Comparison of ENCODE assay signal across 1 cellular context in the genomic region with DNA sequence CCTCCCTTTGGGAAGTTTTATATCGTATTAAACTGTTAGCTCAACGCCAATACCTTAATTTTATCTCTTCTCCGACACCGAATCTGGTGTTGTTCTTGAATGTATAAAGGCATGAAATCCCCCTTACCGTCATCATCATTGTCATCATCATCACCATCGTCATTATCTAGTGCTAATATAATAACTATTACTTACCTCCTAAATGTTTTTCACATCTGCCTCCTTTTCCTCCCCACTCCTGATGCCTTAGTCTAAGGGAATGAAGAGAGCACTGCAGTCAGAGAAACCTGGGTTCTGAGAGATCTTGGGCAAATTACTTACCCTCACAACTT.
TF ChIP-seq lines count a peak whose summit lies in the region.

No MANE protein-coding gene starts in this region.

TF ChIP-seq in HEK293, 187 proteins besides CTCF, POLR2A, EP300 and RAD21 (continued from another document):
- TF ChIP-seq MYNN (tag by site-specific recombination; IDR thresholded peaks at IDR 0.05; ENCODE audit: borderline replicate concordance), result no peak
- TF ChIP-seq WT1 (tag by site-specific recombination; IDR thresholded peaks at IDR 0.05), result no peak
- TF ChIP-seq ZNF830 (tag by site-specific recombination; IDR thresholded peaks at IDR 0.05; ENCODE audit: low read depth), result no peak
- TF ChIP-seq ZBTB21 (tag by site-specific recombination; IDR thresholded peaks at IDR 0.05), result peak; percentile 27; the same call in 1 of the 2 replicates
- TF ChIP-seq, protein P1, sequence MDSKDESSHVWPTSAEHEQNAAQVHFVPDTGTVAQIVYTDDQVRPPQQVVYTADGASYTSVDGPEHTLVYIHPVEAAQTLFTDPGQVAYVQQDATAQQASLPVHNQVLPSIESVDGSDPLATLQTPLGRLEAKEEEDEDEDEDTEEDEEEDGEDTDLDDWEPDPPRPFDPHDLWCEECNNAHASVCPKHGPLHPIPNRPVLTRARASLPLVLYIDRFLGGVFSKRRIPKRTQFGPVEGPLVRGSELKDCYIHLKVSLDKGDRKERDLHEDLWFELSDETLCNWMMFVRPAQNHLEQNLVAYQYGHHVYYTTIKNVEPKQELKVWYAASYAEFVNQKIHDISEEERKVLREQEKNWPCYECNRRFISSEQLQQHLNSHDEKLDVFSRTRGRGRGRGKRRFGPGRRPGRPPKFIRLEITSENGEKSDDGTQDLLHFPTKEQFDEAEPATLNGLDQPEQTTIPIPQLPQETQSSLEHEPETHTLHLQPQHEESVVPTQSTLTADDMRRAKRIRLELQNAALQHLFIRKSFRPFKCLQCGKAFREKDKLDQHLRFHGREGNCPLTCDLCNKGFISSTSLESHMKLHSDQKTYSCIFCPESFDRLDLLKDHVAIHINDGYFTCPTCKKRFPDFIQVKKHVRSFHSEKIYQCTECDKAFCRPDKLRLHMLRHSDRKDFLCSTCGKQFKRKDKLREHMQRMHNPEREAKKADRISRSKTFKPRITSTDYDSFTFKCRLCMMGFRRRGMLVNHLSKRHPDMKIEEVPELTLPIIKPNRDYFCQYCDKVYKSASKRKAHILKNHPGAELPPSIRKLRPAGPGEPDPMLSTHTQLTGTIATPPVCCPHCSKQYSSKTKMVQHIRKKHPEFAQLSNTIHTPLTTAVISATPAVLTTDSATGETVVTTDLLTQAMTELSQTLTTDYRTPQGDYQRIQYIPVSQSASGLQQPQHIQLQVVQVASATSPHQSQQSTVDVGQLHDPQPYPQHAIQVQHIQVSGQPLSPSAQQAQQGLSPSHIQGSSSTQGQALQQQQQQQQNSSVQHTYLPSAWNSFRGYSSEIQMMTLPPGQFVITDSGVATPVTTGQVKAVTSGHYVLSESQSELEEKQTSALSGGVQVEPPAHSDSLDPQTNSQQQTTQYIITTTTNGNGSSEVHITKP (tag by site-specific recombination; IDR thresholded peaks at IDR 0.05), result peak; percentile 42; the same call in 1 of the 2 replicates
- TF ChIP-seq, protein P2, sequence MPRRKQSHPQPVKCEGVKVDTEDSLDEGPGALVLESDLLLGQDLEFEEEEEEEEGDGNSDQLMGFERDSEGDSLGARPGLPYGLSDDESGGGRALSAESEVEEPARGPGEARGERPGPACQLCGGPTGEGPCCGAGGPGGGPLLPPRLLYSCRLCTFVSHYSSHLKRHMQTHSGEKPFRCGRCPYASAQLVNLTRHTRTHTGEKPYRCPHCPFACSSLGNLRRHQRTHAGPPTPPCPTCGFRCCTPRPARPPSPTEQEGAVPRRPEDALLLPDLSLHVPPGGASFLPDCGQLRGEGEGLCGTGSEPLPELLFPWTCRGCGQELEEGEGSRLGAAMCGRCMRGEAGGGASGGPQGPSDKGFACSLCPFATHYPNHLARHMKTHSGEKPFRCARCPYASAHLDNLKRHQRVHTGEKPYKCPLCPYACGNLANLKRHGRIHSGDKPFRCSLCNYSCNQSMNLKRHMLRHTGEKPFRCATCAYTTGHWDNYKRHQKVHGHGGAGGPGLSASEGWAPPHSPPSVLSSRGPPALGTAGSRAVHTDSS (tag by site-specific recombination; IDR thresholded peaks at IDR 0.05), result peak; percentile 79
- TF ChIP-seq, protein P3, sequence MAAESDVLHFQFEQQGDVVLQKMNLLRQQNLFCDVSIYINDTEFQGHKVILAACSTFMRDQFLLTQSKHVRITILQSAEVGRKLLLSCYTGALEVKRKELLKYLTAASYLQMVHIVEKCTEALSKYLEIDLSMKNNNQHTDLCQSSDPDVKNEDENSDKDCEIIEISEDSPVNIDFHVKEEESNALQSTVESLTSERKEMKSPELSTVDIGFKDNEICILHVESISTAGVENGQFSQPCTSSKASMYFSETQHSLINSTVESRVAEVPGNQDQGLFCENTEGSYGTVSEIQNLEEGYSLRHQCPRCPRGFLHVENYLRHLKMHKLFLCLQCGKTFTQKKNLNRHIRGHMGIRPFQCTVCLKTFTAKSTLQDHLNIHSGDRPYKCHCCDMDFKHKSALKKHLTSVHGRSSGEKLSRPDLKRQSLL (tag by site-specific recombination; IDR thresholded peaks at IDR 0.05), result no peak
